In the genomic region with DNA sequence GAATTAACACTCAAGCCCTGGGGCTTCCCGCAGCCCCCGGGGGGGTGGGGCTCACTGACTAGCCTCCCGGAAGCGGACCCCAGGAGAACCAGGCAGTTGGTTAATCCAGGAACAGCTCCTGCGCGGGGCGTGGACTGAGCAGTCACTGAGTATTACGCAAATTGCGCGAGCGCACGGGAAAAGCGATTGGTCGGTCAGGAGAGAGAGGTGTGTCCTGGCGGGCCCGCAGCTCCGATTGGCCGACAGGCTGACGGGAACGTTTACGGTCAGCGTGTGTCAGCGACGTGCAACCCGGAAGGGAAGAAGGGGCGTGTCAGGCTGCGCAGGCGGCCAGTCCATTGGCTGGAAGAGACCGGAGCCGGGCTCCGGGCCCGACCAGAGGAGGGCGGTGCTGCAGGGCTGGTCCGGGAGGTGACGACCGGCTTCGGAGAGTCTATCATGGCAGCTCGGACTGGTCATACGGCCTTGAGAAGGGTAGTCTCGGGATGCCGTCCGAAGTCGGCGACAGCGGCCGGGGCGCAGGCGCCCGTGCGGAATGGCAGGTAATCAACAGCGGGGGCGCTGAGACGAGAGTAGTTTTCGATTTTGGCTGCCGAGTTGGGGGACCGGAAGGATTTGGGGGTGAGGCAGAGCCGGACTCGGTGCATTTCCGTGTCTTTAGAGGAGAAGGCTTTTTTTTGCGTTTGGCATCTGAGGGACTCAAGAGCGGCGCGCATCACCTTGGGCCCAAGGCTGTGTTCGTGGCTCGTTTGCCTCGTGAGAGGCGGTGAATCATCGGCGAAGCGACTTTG, we compare ENCODE assay signal across 9 cellular contexts. TPM values are rescaled to one million over a fixed set of nuclear protein-coding genes. Genes with fewer than 3 reads are reported as not detected.
DNase-seq lines count a peak whose midpoint lies in the region; ATAC-seq, FAIRE-seq and TF ChIP-seq lines count a peak whose summit lies in the region.
"Had no signal": no experiment of that assay in that cellular context is flagged by ENCODE, and none has a peak within 500 bp of the region (broad histone marks: within the 10 kb centered on the region; RNA-seq: fewer than 3 reads in every experiment).

A gene (plus strand): TSS at position 430 of the 791 bp plus-strand sequence. CDS start 9 bp downstream, at position 439.

- ATAC-seq in GM18907 (IDR thresholded peaks at IDR 0.05; ENCODE audit: unreplicated experiment) (peak; percentile 96), HG03159 (IDR thresholded peaks at IDR 0.05; ENCODE audit: unreplicated experiment) (peak; percentile 92)

- WGBS in small intestine, 3 donors = 0% methylated on average over 63 to 70 of the region's 70 CpGs

- DNase-seq in AG08395 (ENCODE audit: low spot score) (peak; percentile 98), NCI-H2227 treated with DMSO at 0.1 percent for 48 hours (lab: John Stamatoyannopoulos, UW) (peak; percentile 99), bronchial epithelial cell (ENCODE audit: low read depth) (peak; percentile 99), iPS-NIHi11 (ENCODE audit: low spot score) (peak; percentile 99), small intestine (peak; percentile 100)

- FAIRE-seq in bronchial epithelial cell (lab: Jason Lieb, UNC) = no peak
- FAIRE-seq in small intestine (lab: Jason Lieb, UNC) = peak; percentile 26
- FAIRE-seq: colon had no signal

- no peaks in the 10 kb centered on the region for H3K36me3 ChIP-seq in bronchial epithelial cell (ENCODE audit: control insufficient read depth, insufficient read depth, low read length)
- no peaks in the 10 kb centered on the region for H3K36me3 ChIP-seq in small intestine (ENCODE audit: control insufficient read depth in 2 of 2, insufficient read depth in 2 of 2, low read length in 2 of 2)

- TF ChIP-seq CTCF in WI38 (IDR thresholded peaks at IDR 0.05; ENCODE audit: low read depth, low read length) = 0 out of 2 replicates have a peak, but pooled peaks have one; percentile 7
- peak; percentile 41 for TF ChIP-seq CTCF in bronchial epithelial cell (IDR thresholded peaks at IDR 0.05; ENCODE audit: insufficient read depth, low read length, severe bottlenecking)

- H3K9me3 ChIP-seq in small intestine (ENCODE audit: control insufficient read depth, low read depth) = no peaks in the 10 kb centered on the region

- H3K4me1 ChIP-seq in small intestine (ENCODE audit: control insufficient read depth in 2 of 2, insufficient read depth in 1 of 2, low read depth in 1 of 2, low read length in 1 of 2) = peaks cover 0 to 7% of the 10 kb centered on the region in 2 donors

- no peaks in the 10 kb centered on the region for H3K27me3 ChIP-seq in bronchial epithelial cell (ENCODE audit: control insufficient read depth, insufficient read depth, low read length)
- no peaks in the 10 kb centered on the region for H3K27me3 ChIP-seq in small intestine (ENCODE audit: control insufficient read depth in 2 of 2, insufficient read depth in 2 of 2, low read length in 2 of 2)

- H3K4me3 ChIP-seq in WI38 (ENCODE audit: low read depth, low read length) (peak within 1 kb of the TSS; percentile 97), bronchial epithelial cell (ENCODE audit: low read depth, low read length) (peak within 1 kb of the TSS; percentile 68), small intestine (ENCODE audit: low read depth in 1 of 2, low read length in 2 of 2) (peak within 1 kb of the TSS; percentile 69 to 78)

- peak within 1 kb of the TSS; percentile 98 to 99 for H3K27ac ChIP-seq in small intestine (ENCODE audit: low read depth in 1 of 2, low read length in 1 of 2)

RNA-seq across cellular contexts. Expression of the gene that starts here (rescaled TPM):
- 33.7 and 35.5 TPM in 2 replicates for total RNA-seq in bronchial epithelial cell
- 10 to 100 TPM; 10.7 to 25.7 (median 22.2) TPM for polyA plus RNA-seq in small intestine

Comparison
In these comparisons a context has a peak if more than half of its experiments do, and no peak if none do; other contexts are left out.
1. Peak in every context shown above with its lines: DNase-seq, ATAC-seq, H3K4me3 ChIP-seq and H3K27ac ChIP-seq.